ENCODE assay signal across 7 cellular contexts in the genomic region with DNA sequence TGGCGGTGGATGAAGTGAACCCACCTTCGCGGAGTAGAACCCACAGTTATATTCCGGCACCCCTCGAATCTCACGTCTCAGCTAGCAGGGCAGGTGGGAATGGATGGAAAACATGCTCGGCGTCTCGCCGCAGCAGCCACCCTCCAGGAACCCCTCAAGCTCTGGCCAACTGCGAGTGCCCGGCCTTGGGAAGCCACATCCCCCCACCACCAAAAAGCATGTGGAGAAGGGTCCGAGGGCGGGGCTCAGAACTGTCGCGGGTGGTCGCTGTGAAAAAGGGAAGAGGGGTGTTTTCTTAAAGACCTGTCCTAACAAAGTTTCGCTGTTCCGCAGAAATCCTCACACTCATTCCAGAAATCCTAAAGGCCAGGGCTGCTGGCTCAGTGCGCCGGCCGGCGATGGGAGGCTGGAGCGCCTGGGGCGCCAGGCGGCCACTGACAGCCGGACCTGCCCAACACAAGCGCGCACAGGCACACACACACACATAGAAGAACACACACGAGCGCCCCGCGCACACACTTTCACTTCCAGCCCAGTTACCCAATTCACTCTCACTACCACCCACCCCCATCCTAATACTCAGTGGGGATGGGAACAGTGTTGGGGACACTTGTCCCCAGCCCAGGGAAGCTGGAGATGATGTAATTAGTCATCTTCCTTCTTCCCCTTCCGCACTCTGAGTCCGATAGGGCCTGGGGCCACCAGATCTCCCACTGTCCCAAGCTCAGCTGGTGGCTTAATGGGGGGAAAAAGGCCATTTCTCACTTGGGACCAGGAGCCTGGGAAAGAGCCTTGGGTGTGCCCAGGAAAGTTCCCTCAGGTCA. TPM values are rescaled to one million over a fixed set of nuclear protein-coding genes. Genes with fewer than 3 reads are reported as not detected.
DNase-seq lines count a peak whose midpoint lies in the region; ATAC-seq and TF ChIP-seq lines count a peak whose summit lies in the region.

No MANE protein-coding gene starts in this region.

- H3K36me3 Mint-ChIP-seq in nephron progenitor cell (ENCODE audit: low read depth) = no peaks in the 10 kb centered on the region

- WGBS in ectodermal cell, 2 experiments = 14 to 16% methylated on average over 34 to 35 of the region's 35 CpGs

- H3K4me1 ChIP-seq in ectodermal cell (ENCODE audit: control insufficient read depth, insufficient read depth, low read length) = peaks cover 45% of the 10 kb centered on the region

- H3K27me3 Mint-ChIP-seq in nephron progenitor cell (ENCODE audit: low read depth, poor library complexity) = peaks cover 87% of the 10 kb centered on the region

- TF ChIP-seq CTCF in nephron progenitor cell (IDR thresholded peaks at IDR 0.05) = no peak

- H3K4me3 ChIP-seq in ectodermal cell (ENCODE audit: insufficient read depth, low read depth, low read length) = peak overlapping the region; percentile 55

- no peak overlapping the region for H3K27ac ChIP-seq in ectodermal cell (ENCODE audit: insufficient read depth, low read depth, low read length, poor library complexity, severe bottlenecking)

- H3K4me3 Mint-ChIP-seq in nephron progenitor cell = peak overlapping the region; percentile 89

- H3K9me3 ChIP-seq in ectodermal cell (ENCODE audit: control insufficient read depth, low read length) = no peaks in the 10 kb centered on the region

- ATAC-seq in GM18868 (IDR thresholded peaks at IDR 0.05; ENCODE audit: unreplicated experiment) = peak; percentile 26
- ATAC-seq in HG03432 (IDR thresholded peaks at IDR 0.05; ENCODE audit: unreplicated experiment) = no peak
- ATAC-seq in GM19395 (IDR thresholded peaks at IDR 0.05; ENCODE audit: unreplicated experiment) = no peak

- H3K36me3 ChIP-seq in ectodermal cell (ENCODE audit: control insufficient read depth, insufficient read depth, low read length) = no peaks in the 10 kb centered on the region

- no peaks in the 10 kb centered on the region for H3K9me3 Mint-ChIP-seq in nephron progenitor cell

- DNase-seq in NCI-H526 treated with DMSO at 0.1 percent for 48 hours (lab: John Stamatoyannopoulos, UW) (peak; percentile 29), nephron progenitor cell (peak; percentile 55), COLO668 (lab: John Stamatoyannopoulos, UW; ENCODE audit: unreplicated experiment) (no peak)

- peaks cover 86% of the 10 kb centered on the region for H3K27me3 ChIP-seq in ectodermal cell (ENCODE audit: control insufficient read depth, insufficient read depth, low read length, poor library complexity, severe bottlenecking)

- H3K27ac Mint-ChIP-seq in nephron progenitor cell = no peak overlapping the region

- H3K4me1 Mint-ChIP-seq in nephron progenitor cell = peaks cover 91% of the 10 kb centered on the region

RNA-seq across cellular contexts. Expression of a gene that starts 2.0 kb away (rescaled TPM):
- polyA plus RNA-seq in ectodermal cell (2013, experiment 1 of 4) = 4.9 TPM
- polyA plus RNA-seq in ectodermal cell (2013, experiment 2 of 4) = 4.1 TPM
- 4.2 TPM for polyA plus RNA-seq in ectodermal cell (2013, experiment 3 of 4)
- 3.8 TPM for polyA plus RNA-seq in ectodermal cell (2013, experiment 4 of 4)
